ENCODE assay signal across 14 cellular contexts in genomic region chr6:128350416-128351254, GRCh38.
A peak's percentile ranks its signal among the peaks of the same experiment; 100 is the strongest.
DNase-seq lines count a peak whose midpoint lies in the region; TF ChIP-seq lines count a peak whose summit lies in the region.
"Had no signal": no experiment of that assay in that cellular context is flagged by ENCODE, and none has a peak within 500 bp of the region (broad histone marks: within the 10 kb centered on the region; RNA-seq: fewer than 3 reads in every experiment).

No MANE protein-coding gene starts in this region.

- H3K27ac ChIP-seq in breast epithelium (no peak overlapping the region), hepatocyte (peak overlapping the region; percentile 18)

- no peaks in the 10 kb centered on the region for H3K9me3 ChIP-seq in breast epithelium
- no peaks in the 10 kb centered on the region for H3K9me3 ChIP-seq in hepatocyte (ENCODE audit: low read depth)

- TF ChIP-seq POLR2A in breast epithelium (IDR thresholded peaks at IDR 0.05) = no peak

- intact Hi-C loops in MCF 10A (cut with micrococcal nuclease) (loop anchor here (5.0 kb wide), 1 partner anchor 167 kb away; no protein-coding TSS in a partner anchor), breast epithelium (cut with DNase I; ENCODE audit: low total_unique reads) (no loop called here)

- H3K36me3 Mint-ChIP-seq in MCF 10A (ENCODE audit: insufficient read depth, unreplicated experiment) (no peaks in the 10 kb centered on the region), type B pancreatic cell (no peaks in the 10 kb centered on the region)

- peak overlapping the region; percentile 30 for H3K4me2 ChIP-seq in hepatocyte

- TF ChIP-seq CTCF in MCF 10A (IDR thresholded peaks at IDR 0.05; ENCODE audit: unreplicated experiment) = no peak
- TF ChIP-seq CTCF in breast epithelium (IDR thresholded peaks at IDR 0.05) = no peak
- no peak for TF ChIP-seq CTCF in hepatocyte (IDR thresholded peaks at IDR 0.05; ENCODE audit: poor library complexity)
- TF ChIP-seq CTCF in type B pancreatic cell (conservative IDR thresholded peaks at IDR 0.05) = no peak

- POLR2A ChIA-PET in MCF 10A (lab: Yijun Ruan, JAX) = no interaction called here

- no peaks in the 10 kb centered on the region for H3K4me1 ChIP-seq in breast epithelium
- H3K4me1 ChIP-seq in hepatocyte (ENCODE audit: insufficient read depth) = peaks cover 33% of the 10 kb centered on the region

- H3K36me3 ChIP-seq in breast epithelium = no peaks in the 10 kb centered on the region
- no peaks in the 10 kb centered on the region for H3K36me3 ChIP-seq in hepatocyte (replicated peaks; ENCODE audit: insufficient read depth, low read depth)

- peaks cover 13% of the 10 kb centered on the region for H3K4me1 Mint-ChIP-seq in MCF 10A (ENCODE audit: insufficient read depth, unreplicated experiment)
- peaks cover 29% of the 10 kb centered on the region for H3K4me1 Mint-ChIP-seq in type B pancreatic cell (ENCODE audit: unreplicated experiment)

- H3K4me3 Mint-ChIP-seq in MCF 10A (ENCODE audit: unreplicated experiment) (no peak overlapping the region), type B pancreatic cell (no peak overlapping the region)

- no peaks in the 10 kb centered on the region for H4K20me1 ChIP-seq in hepatocyte (ENCODE audit: insufficient read depth, poor library complexity, severe bottlenecking)

- WGBS in hepatocyte (ENCODE audit: low lambda C conversion rate, missing lambda C conversion rate) = 39% methylated on average over 6 of the region's 6 CpGs

- H3K27me3 ChIP-seq in breast epithelium (no peaks in the 10 kb centered on the region), hepatocyte (no peaks in the 10 kb centered on the region)

- no peak overlapping the region for H3K4me3 ChIP-seq in breast epithelium
- H3K4me3 ChIP-seq in hepatocyte = no peak overlapping the region

- H3K9me2 ChIP-seq in hepatocyte (replicated peaks; ENCODE audit: insufficient read depth) = no peaks in the 10 kb centered on the region

- no TSS peak for BruUV-seq in MCF 10A (replicated peaks; lab: Mats Ljungman, UMichigan)

- DNase-seq in MCF 10A (ENCODE audit: unreplicated experiment) (peak; percentile 60), breast epithelium (ENCODE audit: low spot score in 2 of 2) (no peak), amniotic epithelial cell (ENCODE audit: low read depth) (peak; percentile 65), hepatocyte (ENCODE audit: low spot score) (peak; percentile 18), type B pancreatic cell (ENCODE audit: extremely low spot score, unreplicated experiment) (no peak), SKM-1 treated with dmso at 0.1 percent for 144 hours (lab: John Stamatoyannopoulos, UW; ENCODE audit: unreplicated experiment) (no peak), activated gamma-delta T cell treated with Interleukin-2 at 50 U/mL for 16 hours (no peak)
- DNase-seq in activated CD8-positive, alpha-beta memory T cell treated with anti-CD3 and anti-CD28 coated beads for 24 hours = no peak
- DNase-seq: DMS153; erythroblast; midbrain; RPMI8226; stimulated activated CD8-positive, alpha-beta memory T cell treated with anti-CD3 and anti-CD28 coated beads, Interleukin-4, amount 100 ng/mL, for 48 hours had no signal

- CTCF ChIA-PET in MCF 10A (lab: Yijun Ruan, JAX) = interaction anchor here (0.6 to 1.6 kb wide), 3 partner anchors 104 to 710 kb away, joined by 3 to 4 read pairs (median 3); no protein-coding TSS in a partner anchor

- H3K27me3 Mint-ChIP-seq in MCF 10A (ENCODE audit: insufficient read depth, unreplicated experiment) (no peaks in the 10 kb centered on the region), type B pancreatic cell (no peaks in the 10 kb centered on the region)

- H3K27ac Mint-ChIP-seq in MCF 10A (ENCODE audit: low read depth, unreplicated experiment) = peak overlapping the region; percentile 14
- H3K27ac Mint-ChIP-seq in type B pancreatic cell = peak overlapping the region; percentile 6
- H3K27ac Mint-ChIP-seq: activated T-helper 2 cell treated with anti-CD3 and anti-CD28 coated beads, Interferon-gamma antibody, Interleukin-2, Interleukin-4, amounts not matched to agents 10 μg/mL and 5 μg/mL and 100 μg/mL, durations not matched to agents 14 hours and 24 hours and 36 hours had no signal

- peaks cover 65% of the 10 kb centered on the region for H3K79me2 ChIP-seq in hepatocyte

- no peak overlapping the region for H2AFZ ChIP-seq in hepatocyte

- H3K9me3 Mint-ChIP-seq in MCF 10A (ENCODE audit: unreplicated experiment) (no peaks in the 10 kb centered on the region), type B pancreatic cell (peaks cover 4% of the 10 kb centered on the region)
- H3K9me3 Mint-ChIP-seq: activated T-helper 2 cell treated with anti-CD3 and anti-CD28 coated beads, Interferon-gamma antibody, Interleukin-2, Interleukin-4, amounts not matched to agents 10 μg/mL and 5 μg/mL and 100 μg/mL, durations not matched to agents 14 hours and 24 hours and 36 hours had no signal

Comparison
In these comparisons a context has a peak if more than half of its experiments do, and no peak if none do; other contexts are left out.
1. DNase-seq: peak in MCF 10A (single experiment), amniotic epithelial cell (single experiment) and hepatocyte (single experiment); none in breast epithelium (0 of 2), type B pancreatic cell (single experiment), SKM-1 treated with dmso at 0.1 percent for 144 hours (single experiment), activated gamma-delta T cell treated with Interleukin-2 at 50 U/mL for 16 hours (single experiment) and activated CD8-positive, alpha-beta memory T cell treated with anti-CD3 and anti-CD28 coated beads for 24 hours (single experiment).